ENCODE assay signal across 1 cellular context in the genomic region with DNA sequence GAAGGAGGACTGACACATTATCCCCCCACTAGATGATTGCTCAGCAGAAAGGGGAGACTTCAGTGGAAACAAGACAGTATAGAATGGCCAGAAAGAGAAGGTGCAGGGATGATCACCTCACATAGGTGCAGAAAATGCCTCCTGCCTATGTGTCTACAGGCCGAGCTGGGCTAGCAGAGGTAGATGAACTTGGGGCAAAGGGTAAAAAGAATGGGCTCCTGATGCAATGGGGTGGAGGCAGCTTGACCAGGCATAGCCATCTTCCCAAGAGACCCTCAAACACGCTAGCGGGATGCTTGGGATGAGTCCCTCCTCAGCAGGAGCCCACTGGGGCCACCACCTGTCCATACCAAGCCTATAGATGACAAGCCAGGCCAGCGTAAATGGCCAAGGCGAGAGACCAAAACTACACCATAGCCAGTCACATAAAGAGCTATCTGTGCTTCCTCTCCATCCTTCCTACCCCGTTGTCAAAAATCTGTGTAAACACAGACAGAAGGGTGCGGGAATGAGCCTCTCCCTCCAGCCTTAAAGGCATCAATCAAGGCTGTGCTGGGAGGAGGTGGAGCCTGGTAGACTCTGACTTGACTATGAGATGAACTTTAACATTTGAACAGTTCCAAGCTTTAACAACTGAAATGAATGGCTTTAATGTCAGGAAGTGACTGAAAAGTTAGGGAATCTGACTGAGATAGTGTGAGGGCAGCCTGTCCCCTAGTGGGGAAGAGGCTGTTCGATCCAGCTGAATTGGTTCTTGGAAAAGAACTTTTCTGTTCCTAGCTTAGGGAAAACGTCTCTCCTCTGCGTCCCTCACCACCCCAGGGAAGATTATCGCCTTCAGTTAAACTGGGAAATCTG.
TF ChIP-seq lines count a peak whose summit lies in the region.

No MANE protein-coding gene starts in this region.

TF ChIP-seq in GM23338, 12 proteins besides CTCF, POLR2A, EP300 and RAD21 (continued from another document):
- TF ChIP-seq, protein P1, sequence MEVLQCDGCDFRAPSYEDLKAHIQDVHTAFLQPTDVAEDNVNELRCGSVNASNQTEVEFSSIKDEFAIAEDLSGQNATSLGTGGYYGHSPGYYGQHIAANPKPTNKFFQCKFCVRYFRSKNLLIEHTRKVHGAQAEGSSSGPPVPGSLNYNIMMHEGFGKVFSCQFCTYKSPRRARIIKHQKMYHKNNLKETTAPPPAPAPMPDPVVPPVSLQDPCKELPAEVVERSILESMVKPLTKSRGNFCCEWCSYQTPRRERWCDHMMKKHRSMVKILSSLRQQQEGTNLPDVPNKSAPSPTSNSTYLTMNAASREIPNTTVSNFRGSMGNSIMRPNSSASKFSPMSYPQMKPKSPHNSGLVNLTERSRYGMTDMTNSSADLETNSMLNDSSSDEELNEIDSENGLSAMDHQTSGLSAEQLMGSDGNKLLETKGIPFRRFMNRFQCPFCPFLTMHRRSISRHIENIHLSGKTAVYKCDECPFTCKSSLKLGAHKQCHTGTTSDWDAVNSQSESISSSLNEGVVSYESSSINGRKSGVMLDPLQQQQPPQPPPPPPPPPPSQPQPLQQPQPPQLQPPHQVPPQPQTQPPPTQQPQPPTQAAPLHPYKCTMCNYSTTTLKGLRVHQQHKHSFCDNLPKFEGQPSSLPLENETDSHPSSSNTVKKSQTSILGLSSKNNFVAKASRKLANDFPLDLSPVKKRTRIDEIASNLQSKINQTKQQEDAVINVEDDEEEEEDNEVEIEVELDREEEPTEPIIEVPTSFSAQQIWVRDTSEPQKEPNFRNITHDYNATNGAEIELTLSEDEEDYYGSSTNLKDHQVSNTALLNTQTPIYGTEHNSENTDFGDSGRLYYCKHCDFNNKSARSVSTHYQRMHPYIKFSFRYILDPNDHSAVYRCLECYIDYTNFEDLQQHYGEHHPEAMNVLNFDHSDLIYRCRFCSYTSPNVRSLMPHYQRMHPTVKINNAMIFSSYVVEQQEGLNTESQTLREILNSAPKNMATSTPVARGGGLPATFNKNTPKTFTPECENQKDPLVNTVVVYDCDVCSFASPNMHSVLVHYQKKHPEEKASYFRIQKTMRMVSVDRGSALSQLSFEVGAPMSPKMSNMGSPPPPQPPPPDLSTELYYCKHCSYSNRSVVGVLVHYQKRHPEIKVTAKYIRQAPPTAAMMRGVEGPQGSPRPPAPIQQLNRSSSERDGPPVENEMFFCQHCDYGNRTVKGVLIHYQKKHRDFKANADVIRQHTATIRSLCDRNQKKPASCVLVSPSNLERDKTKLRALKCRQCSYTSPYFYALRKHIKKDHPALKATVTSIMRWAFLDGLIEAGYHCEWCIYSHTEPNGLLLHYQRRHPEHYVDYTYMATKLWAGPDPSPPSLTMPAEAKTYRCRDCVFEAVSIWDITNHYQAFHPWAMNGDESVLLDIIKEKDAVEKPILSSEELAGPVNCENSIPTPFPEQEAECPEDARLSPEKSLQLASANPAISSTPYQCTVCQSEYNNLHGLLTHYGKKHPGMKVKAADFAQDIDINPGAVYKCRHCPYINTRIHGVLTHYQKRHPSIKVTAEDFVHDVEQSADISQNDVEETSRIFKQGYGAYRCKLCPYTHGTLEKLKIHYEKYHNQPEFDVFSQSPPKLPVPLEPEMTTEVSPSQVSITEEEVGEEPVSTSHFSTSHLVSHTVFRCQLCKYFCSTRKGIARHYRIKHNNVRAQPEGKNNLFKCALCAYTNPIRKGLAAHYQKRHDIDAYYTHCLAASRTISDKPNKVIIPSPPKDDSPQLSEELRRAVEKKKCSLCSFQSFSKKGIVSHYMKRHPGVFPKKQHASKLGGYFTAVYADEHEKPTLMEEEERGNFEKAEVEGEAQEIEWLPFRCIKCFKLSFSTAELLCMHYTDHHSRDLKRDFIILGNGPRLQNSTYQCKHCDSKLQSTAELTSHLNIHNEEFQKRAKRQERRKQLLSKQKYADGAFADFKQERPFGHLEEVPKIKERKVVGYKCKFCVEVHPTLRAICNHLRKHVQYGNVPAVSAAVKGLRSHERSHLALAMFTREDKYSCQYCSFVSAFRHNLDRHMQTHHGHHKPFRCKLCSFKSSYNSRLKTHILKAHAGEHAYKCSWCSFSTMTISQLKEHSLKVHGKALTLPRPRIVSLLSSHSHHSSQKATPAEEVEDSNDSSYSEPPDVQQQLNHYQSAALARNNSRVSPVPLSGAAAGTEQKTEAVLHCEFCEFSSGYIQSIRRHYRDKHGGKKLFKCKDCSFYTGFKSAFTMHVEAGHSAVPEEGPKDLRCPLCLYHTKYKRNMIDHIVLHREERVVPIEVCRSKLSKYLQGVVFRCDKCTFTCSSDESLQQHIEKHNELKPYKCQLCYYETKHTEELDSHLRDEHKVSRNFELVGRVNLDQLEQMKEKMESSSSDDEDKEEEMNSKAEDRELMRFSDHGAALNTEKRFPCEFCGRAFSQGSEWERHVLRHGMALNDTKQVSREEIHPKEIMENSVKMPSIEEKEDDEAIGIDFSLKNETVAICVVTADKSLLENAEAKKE (CRISPR knock-in tag; IDR thresholded peaks at IDR 0.05), result no peak
- TF ChIP-seq CREB1 (CRISPR knock-in tag; IDR thresholded peaks at IDR 0.05; ENCODE audit: low read depth), result no peak
- no peak for TF ChIP-seq JUNB (IDR thresholded peaks at IDR 0.05; ENCODE audit: unreplicated experiment)
- TF ChIP-seq, protein P2, sequence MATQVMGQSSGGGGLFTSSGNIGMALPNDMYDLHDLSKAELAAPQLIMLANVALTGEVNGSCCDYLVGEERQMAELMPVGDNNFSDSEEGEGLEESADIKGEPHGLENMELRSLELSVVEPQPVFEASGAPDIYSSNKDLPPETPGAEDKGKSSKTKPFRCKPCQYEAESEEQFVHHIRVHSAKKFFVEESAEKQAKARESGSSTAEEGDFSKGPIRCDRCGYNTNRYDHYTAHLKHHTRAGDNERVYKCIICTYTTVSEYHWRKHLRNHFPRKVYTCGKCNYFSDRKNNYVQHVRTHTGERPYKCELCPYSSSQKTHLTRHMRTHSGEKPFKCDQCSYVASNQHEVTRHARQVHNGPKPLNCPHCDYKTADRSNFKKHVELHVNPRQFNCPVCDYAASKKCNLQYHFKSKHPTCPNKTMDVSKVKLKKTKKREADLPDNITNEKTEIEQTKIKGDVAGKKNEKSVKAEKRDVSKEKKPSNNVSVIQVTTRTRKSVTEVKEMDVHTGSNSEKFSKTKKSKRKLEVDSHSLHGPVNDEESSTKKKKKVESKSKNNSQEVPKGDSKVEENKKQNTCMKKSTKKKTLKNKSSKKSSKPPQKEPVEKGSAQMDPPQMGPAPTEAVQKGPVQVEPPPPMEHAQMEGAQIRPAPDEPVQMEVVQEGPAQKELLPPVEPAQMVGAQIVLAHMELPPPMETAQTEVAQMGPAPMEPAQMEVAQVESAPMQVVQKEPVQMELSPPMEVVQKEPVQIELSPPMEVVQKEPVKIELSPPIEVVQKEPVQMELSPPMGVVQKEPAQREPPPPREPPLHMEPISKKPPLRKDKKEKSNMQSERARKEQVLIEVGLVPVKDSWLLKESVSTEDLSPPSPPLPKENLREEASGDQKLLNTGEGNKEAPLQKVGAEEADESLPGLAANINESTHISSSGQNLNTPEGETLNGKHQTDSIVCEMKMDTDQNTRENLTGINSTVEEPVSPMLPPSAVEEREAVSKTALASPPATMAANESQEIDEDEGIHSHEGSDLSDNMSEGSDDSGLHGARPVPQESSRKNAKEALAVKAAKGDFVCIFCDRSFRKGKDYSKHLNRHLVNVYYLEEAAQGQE (IDR thresholded peaks at IDR 0.05; ENCODE audit: unreplicated experiment), result no peak
- no peak for TF ChIP-seq NANOG (IDR thresholded peaks at IDR 0.05; ENCODE audit: borderline replicate concordance)
- no peak for TF ChIP-seq STAT1 (IDR thresholded peaks at IDR 0.05; ENCODE audit: unreplicated experiment)
- TF ChIP-seq, protein P3, sequence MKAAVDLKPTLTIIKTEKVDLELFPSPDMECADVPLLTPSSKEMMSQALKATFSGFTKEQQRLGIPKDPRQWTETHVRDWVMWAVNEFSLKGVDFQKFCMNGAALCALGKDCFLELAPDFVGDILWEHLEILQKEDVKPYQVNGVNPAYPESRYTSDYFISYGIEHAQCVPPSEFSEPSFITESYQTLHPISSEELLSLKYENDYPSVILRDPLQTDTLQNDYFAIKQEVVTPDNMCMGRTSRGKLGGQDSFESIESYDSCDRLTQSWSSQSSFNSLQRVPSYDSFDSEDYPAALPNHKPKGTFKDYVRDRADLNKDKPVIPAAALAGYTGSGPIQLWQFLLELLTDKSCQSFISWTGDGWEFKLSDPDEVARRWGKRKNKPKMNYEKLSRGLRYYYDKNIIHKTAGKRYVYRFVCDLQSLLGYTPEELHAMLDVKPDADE (IDR thresholded peaks at IDR 0.05), result no peak
